In the genomic region with DNA sequence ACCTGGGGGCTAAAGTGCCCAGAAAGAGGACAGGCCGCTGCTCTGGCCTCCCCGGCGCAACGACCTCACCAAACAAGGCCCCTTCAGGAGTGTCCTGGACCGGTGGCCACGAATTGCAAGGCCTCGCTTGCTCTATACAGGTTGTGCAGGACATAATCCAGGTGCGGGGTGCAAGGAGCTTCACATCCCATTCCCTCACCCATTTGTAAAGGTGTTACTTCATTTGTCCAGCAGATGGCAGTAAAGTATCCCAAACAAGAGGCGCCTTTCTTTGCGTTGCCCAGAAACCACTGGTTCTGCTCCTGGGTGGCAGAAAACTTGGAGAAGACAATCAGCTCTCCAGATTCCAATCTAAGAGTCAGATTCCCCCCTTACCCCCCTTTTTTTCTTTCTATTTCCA, we compare ENCODE assay signal across 8 cellular contexts.
DNase-seq lines count a peak whose midpoint lies in the region; ATAC-seq and TF ChIP-seq lines count a peak whose summit lies in the region.

No MANE protein-coding gene starts in this region.

- ATAC-seq in GM19324 (IDR thresholded peaks at IDR 0.05; ENCODE audit: low FRiP score, unreplicated experiment) (no peak), GM21723 (IDR thresholded peaks at IDR 0.05; ENCODE audit: unreplicated experiment) (no peak)

- no peaks in the 10 kb centered on the region for H3K36me3 Mint-ChIP-seq in T-helper 2 cell treated with Interferon-gamma antibody and Interleukin-4, amounts not matched to agents 5 μg/mL and 100 μg/mL, for 36 hours (ENCODE audit: low read depth)
- no peaks in the 10 kb centered on the region for H3K36me3 Mint-ChIP-seq in nephron (ENCODE audit: low read depth)

- peak; percentile 75 for DNase-seq in AG10803 (ENCODE audit: low read depth)
- DNase-seq in GM03348 (ENCODE audit: low spot score) = peak; percentile 83
- DNase-seq in NCI-H146 treated with DMSO at 0.1 percent for 48 hours (lab: John Stamatoyannopoulos, UW; ENCODE audit: unreplicated experiment) = peak; percentile 13
- peak; percentile 13 for DNase-seq in T-helper 2 cell treated with Interferon-gamma antibody and Interleukin-4, amounts not matched to agents 5 μg/mL and 100 μg/mL, for 36 hours (ENCODE audit: low spot score)
- DNase-seq in fibroblast of mammary gland (ENCODE audit: low read depth) = peak; percentile 72

- H3K27ac Mint-ChIP-seq in T-helper 2 cell treated with Interferon-gamma antibody and Interleukin-4, amounts not matched to agents 5 μg/mL and 100 μg/mL, for 36 hours = no peak overlapping the region
- H3K27ac Mint-ChIP-seq in nephron = no peak overlapping the region

- no peaks in the 10 kb centered on the region for H3K9me3 Mint-ChIP-seq in T-helper 2 cell treated with Interferon-gamma antibody and Interleukin-4, amounts not matched to agents 5 μg/mL and 100 μg/mL, for 36 hours
- peaks cover 5% of the 10 kb centered on the region for H3K9me3 Mint-ChIP-seq in nephron

- H3K27me3 Mint-ChIP-seq in T-helper 2 cell treated with Interferon-gamma antibody and Interleukin-4, amounts not matched to agents 5 μg/mL and 100 μg/mL, for 36 hours (ENCODE audit: low read depth) = peaks cover 22% of the 10 kb centered on the region
- H3K27me3 Mint-ChIP-seq in nephron (ENCODE audit: low read depth) = peaks cover 20% of the 10 kb centered on the region

- TF ChIP-seq CTCF in AG10803 (conservative IDR thresholded peaks at IDR 0.05; ENCODE audit: low read length) = peak; percentile 79
- peak; percentile 78 for TF ChIP-seq CTCF in fibroblast of mammary gland (conservative IDR thresholded peaks at IDR 0.05; ENCODE audit: control insufficient read depth, insufficient read depth, low read depth, low read length)
- peak; percentile 71 to 83 (median 78) for TF ChIP-seq CTCF in nephron (IDR thresholded peaks at IDR 0.05; ENCODE audit: unreplicated experiment in 3 of 3)

- no peaks in the 10 kb centered on the region for H3K4me1 Mint-ChIP-seq in T-helper 2 cell treated with Interferon-gamma antibody and Interleukin-4, amounts not matched to agents 5 μg/mL and 100 μg/mL, for 36 hours (ENCODE audit: low read depth)
- H3K4me1 Mint-ChIP-seq in nephron = no peaks in the 10 kb centered on the region

- H3K4me3 Mint-ChIP-seq in T-helper 2 cell treated with Interferon-gamma antibody and Interleukin-4, amounts not matched to agents 5 μg/mL and 100 μg/mL, for 36 hours = no peak overlapping the region
- no peak overlapping the region for H3K4me3 Mint-ChIP-seq in nephron

- no peak overlapping the region for H3K4me3 ChIP-seq in AG10803 (ENCODE audit: low read length)
- H3K4me3 ChIP-seq in fibroblast of mammary gland (ENCODE audit: control insufficient read depth, low read depth, low read length) = no peak overlapping the region

Comparison
In these comparisons a context has a peak if more than half of its experiments do, and no peak if none do; other contexts are left out.
1. DNase-seq: peak in every context shown above with its lines; median percentile 83 in GM03348; 75 in AG10803; 72 in fibroblast of mammary gland; 13 in NCI-H146 treated with DMSO at 0.1 percent for 48 hours; 13 in T-helper 2 cell treated with Interferon-gamma antibody and Interleukin-4, amounts not matched to agents 5 μg/mL and 100 μg/mL, for 36 hours.